Comparison of ENCODE assay signal across 8 cellular contexts in genomic region chr7:75485979-75486643, GRCh38. TPM values are rescaled to one million over a fixed set of nuclear protein-coding genes. Genes with fewer than 3 reads are reported as not detected.
DNase-seq lines count a peak whose midpoint lies in the region; ATAC-seq, FAIRE-seq and TF ChIP-seq lines count a peak whose summit lies in the region.
"Not testable (repeated sequence)": the region's sequence is repeated elsewhere in the genome, so short reads cannot be mapped to it uniquely, and the experiment has no call there.

Gene POM121C (minus strand): TSS chr7:75486299. CDS start chr7:75441496, 44,803 bp downstream.

- not testable (repeated sequence) for H3K36me3 ChIP-seq in keratinocyte (ENCODE audit: control insufficient read depth in 2 of 2, extremely low read depth in 1 of 2, insufficient read depth in 2 of 2, low read length in 2 of 2)

- not testable (repeated sequence) for H3K27me3 ChIP-seq in keratinocyte (ENCODE audit: control insufficient read depth, extremely low read depth, insufficient read depth, low read length)

- H3K9ac ChIP-seq in keratinocyte (ENCODE audit: control insufficient read depth, extremely low read depth, insufficient read depth, low read length), result peak within 1 kb of the TSS; percentile 80

- H3K4me1 ChIP-seq in keratinocyte (ENCODE audit: control insufficient read depth, extremely low read depth, insufficient read depth, low read length), result not testable (repeated sequence)

- DNase-seq in AG09319 (ENCODE audit: extremely low read depth, low read depth) (peak; percentile 71), NCI-H345 treated with DMSO at 0.1 percent for 48 hours (lab: John Stamatoyannopoulos, UW; ENCODE audit: unreplicated experiment) (peak; percentile 49), keratinocyte (ENCODE audit: low read depth, low spot score) (peak; percentile 42)
- peak; percentile 70 for DNase-seq in activated CD4-positive, CD25-positive, alpha-beta regulatory T cell treated with anti-CD3 and anti-CD28 coated beads, Interleukin-2, amount 50 U/mL, for 16 hours (ENCODE audit: low read depth, low spot score)
- DNase-seq in central memory CD4-positive, alpha-beta T cell, result peak; percentile 82
- peak; percentile 73 to 79 for DNase-seq in stimulated activated CD4-positive, alpha-beta T cell treated with anti-CD3 and anti-CD28 coated beads, Interleukin-15, amount 100 ng/mL, for 1 hour (ENCODE audit: low read depth in 1 of 2, low spot score in 1 of 2)

- peak within 1 kb of the TSS; percentile 62 for H3K4me2 ChIP-seq in keratinocyte (ENCODE audit: control insufficient read depth, extremely low read depth, insufficient read depth, low read depth, low read length)

- peak within 1 kb of the TSS; percentile 69 for H2AFZ ChIP-seq in keratinocyte (ENCODE audit: control insufficient read depth, low read length)

- peak within 1 kb of the TSS; percentile 54 for H3K27ac ChIP-seq in keratinocyte (ENCODE audit: control insufficient read depth, insufficient read depth, low read length)

- H4K20me1 ChIP-seq in keratinocyte (ENCODE audit: control insufficient read depth, extremely low read depth, insufficient read depth, low read length), result not testable (repeated sequence)

- dilution Hi-C loops in keratinocyte (cut with MboI; ENCODE audit: extremely low pct_ligation_motif_present, low sequenced_read_pairs), result not testable (repeated sequence)

- H3K9me1 ChIP-seq in keratinocyte (ENCODE audit: control insufficient read depth, extremely low read depth, insufficient read depth, low read length), result not testable (repeated sequence)

- peak; percentile 100 for ATAC-seq in GM19035 (IDR thresholded peaks at IDR 0.05; ENCODE audit: unreplicated experiment)
- ATAC-seq in HG03342 (IDR thresholded peaks at IDR 0.05; ENCODE audit: unreplicated experiment), result peak; percentile 97

- FAIRE-seq in keratinocyte (lab: Jason Lieb, UNC), result not testable (repeated sequence)

- peak within 1 kb of the TSS; percentile 66 to 76 (median 68) for H3K4me3 ChIP-seq in keratinocyte (ENCODE audit: control insufficient read depth in 2 of 3, extremely low read depth in 1 of 3, insufficient read depth in 2 of 3, low read depth in 1 of 3, low read length in 3 of 3)

- TF ChIP-seq CTCF in AG09319 (IDR thresholded peaks at IDR 0.05; ENCODE audit: low read depth, low read length); keratinocyte (optimal IDR thresholded peaks at IDR 0.05 in 1 of 3, IDR thresholded peaks at IDR 0.05 in 1 of 3, conservative IDR thresholded peaks at IDR 0.05 in 1 of 3; ENCODE audit: extremely low read depth in 1 of 3, insufficient read depth in 2 of 3, low read length in 3 of 3): not testable (repeated sequence)

- H3K9me3 ChIP-seq in keratinocyte (ENCODE audit: control insufficient read depth, low read depth, low read length), result not testable (repeated sequence)

- not testable (repeated sequence) for H3K79me2 ChIP-seq in keratinocyte (ENCODE audit: control insufficient read depth, insufficient read depth, low read length)

RNA-seq across cellular contexts. Expression of gene POM121C, which starts in this region (rescaled TPM):
- polyA plus RNA-seq in keratinocyte, result 4.1 to 14.6 TPM (median 6.7 TPM) in 3 replicates
- 22.6 TPM for polyA plus RNA-seq in keratinocyte (2011; ENCODE audit: low read depth)
- 8.1 and 9.7 TPM in 2 replicates for polyA plus RNA-seq in keratinocyte (2011; cell fraction: cytosol; rRNA removed)
- polyA plus RNA-seq in keratinocyte (2011; cell fraction: nucleus; rRNA removed), result 47.7 and 55.1 TPM in 2 replicates
- 20.2 and 23.7 TPM in 2 replicates for polyA plus RNA-seq in keratinocyte (2012; ENCODE audit: low replicate concordance)
- 12.2 to 164 TPM (median 24.3 TPM) in 3 replicates for polyA minus RNA-seq in keratinocyte
- polyA minus RNA-seq in keratinocyte (2011; cell fraction: cytosol; rRNA and poly(A)+ RNA removed), result 9.0 TPM
- 16.2 and 35.7 TPM in 2 replicates for polyA minus RNA-seq in keratinocyte (2011; cell fraction: nucleus; rRNA and poly(A)+ RNA removed)

Comparison
In these comparisons a context has a peak if more than half of its experiments do, and no peak if none do; other contexts are left out.
1. Peak in every context shown above with its lines: DNase-seq, ATAC-seq, H3K4me3 ChIP-seq and H3K27ac ChIP-seq.